ENCODE assay signal across 1 cellular context in genomic region chr15:90305932-90306331, GRCh38.
TF ChIP-seq lines count a peak whose summit lies in the region.

No MANE protein-coding gene starts in this region.

TF ChIP-seq in WTC11, 78 proteins besides CTCF, POLR2A, EP300 and RAD21 (continued from another document):
- TF ChIP-seq, protein P1, sequence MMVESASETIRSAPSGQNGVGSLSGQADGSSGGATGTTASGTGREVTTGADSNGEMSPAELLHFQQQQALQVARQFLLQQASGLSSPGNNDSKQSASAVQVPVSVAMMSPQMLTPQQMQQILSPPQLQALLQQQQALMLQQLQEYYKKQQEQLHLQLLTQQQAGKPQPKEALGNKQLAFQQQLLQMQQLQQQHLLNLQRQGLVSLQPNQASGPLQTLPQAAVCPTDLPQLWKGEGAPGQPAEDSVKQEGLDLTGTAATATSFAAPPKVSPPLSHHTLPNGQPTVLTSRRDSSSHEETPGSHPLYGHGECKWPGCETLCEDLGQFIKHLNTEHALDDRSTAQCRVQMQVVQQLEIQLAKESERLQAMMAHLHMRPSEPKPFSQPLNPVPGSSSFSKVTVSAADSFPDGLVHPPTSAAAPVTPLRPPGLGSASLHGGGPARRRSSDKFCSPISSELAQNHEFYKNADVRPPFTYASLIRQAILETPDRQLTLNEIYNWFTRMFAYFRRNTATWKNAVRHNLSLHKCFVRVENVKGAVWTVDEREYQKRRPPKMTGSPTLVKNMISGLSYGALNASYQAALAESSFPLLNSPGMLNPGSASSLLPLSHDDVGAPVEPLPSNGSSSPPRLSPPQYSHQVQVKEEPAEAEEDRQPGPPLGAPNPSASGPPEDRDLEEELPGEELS (CRISPR knock-in tag; IDR thresholded peaks at IDR 0.05) = no peak
- TF ChIP-seq HMGA2 (CRISPR knock-in tag; IDR thresholded peaks at IDR 0.05) = no peak
- TF ChIP-seq E2F4 (CRISPR knock-in tag; IDR thresholded peaks at IDR 0.05; ENCODE audit: borderline replicate concordance, low read depth) = no peak
- TF ChIP-seq ZNF121 (CRISPR knock-in tag; IDR thresholded peaks at IDR 0.05) = no peak
- TF ChIP-seq ZBTB43 (CRISPR knock-in tag; IDR thresholded peaks at IDR 0.05) = no peak
- no peak for TF ChIP-seq ZNF317 (CRISPR knock-in tag; IDR thresholded peaks at IDR 0.05; ENCODE audit: borderline replicate concordance, low read depth)
- TF ChIP-seq SP1 (CRISPR knock-in tag; conservative IDR thresholded peaks at IDR 0.05) = no peak
- no peak for TF ChIP-seq ZNF396 (CRISPR knock-in tag; IDR thresholded peaks at IDR 0.05; ENCODE audit: borderline replicate concordance)
